In the genomic region with DNA sequence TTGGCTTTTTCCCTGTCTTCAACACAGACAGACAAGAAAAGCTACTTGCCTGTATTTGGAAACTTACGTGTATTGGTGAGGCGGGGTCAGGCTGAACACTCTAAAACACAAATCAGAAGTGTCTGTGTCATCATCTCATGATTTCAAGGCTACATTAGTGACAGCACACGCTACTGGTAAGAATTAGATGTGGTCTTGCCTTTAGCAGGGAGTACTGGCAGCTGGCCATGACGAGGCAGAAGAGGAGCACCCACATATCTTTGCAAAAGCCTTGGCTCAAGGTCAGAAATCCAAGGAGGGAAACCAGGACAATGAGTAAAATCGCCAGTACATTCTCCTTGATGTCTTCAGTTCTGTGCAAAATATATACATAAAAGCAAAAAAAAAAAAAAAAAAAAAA, we compare ENCODE assay signal across 26 cellular contexts.
"Had no signal": no experiment of that assay in that cellular context is flagged by ENCODE, and none has a peak within 500 bp of the region (broad histone marks: within the 10 kb centered on the region; RNA-seq: fewer than 3 reads in every experiment).

No MANE protein-coding gene starts in this region.

- H3K27ac Mint-ChIP-seq: naive thymus-derived CD8-positive, alpha-beta T cell; nephron progenitor cell; stimulated activated naive B cell treated with anti-CD40 and anti-IgM and Interleukin-4, amounts not matched to agents 10 μg/mL and 1 μg/mL and 100 μg/mL, for 72 hours; stimulated activated naive CD8-positive, alpha-beta T cell treated with anti-CD3 and anti-CD28 coated beads, Interleukin-15, Interleukin-2, amounts not matched to agents 100 ng/mL and 50 ng/mL, for 24 hours had no signal

- H3K27me3 ChIP-seq: dorsolateral prefrontal cortex, foreskin keratinocyte, gastroesophageal sphincter, heart left ventricle, left lung, ovary, sigmoid colon, suprapubic skin, thyroid gland, vagina had no signal

- H3K4me3 ChIP-seq: dorsolateral prefrontal cortex, gastroesophageal sphincter, heart left ventricle, left lung, ovary, psoas muscle, sigmoid colon, skin epidermis, suprapubic skin, thyroid gland, vagina had no signal

- H3K9me3 Mint-ChIP-seq: stimulated activated naive CD8-positive, alpha-beta T cell treated with anti-CD3 and anti-CD28 coated beads, Interleukin-15, Interleukin-2, amounts not matched to agents 100 ng/mL and 50 ng/mL, for 24 hours had no signal

- H3K27me3 Mint-ChIP-seq: naive thymus-derived CD8-positive, alpha-beta T cell; stimulated activated naive B cell treated with anti-CD40 and anti-IgM and Interleukin-4, amounts not matched to agents 10 μg/mL and 1 μg/mL and 100 μg/mL, for 72 hours; stimulated activated naive CD8-positive, alpha-beta T cell treated with anti-CD3 and anti-CD28 coated beads, Interleukin-15, Interleukin-2, amounts not matched to agents 100 ng/mL and 50 ng/mL, for 24 hours had no signal

- H3K4me1 Mint-ChIP-seq: nephron progenitor cell; stimulated activated naive B cell treated with anti-CD40 and anti-IgM and Interleukin-4, amounts not matched to agents 10 μg/mL and 1 μg/mL and 100 μg/mL, for 72 hours had no signal

- H3K4me3 Mint-ChIP-seq: naive thymus-derived CD8-positive, alpha-beta T cell; nephron progenitor cell; stimulated activated naive B cell treated with anti-CD40 and anti-IgM and Interleukin-4, amounts not matched to agents 10 μg/mL and 1 μg/mL and 100 μg/mL, for 72 hours; stimulated activated naive CD8-positive, alpha-beta T cell treated with anti-CD3 and anti-CD28 coated beads, Interleukin-15, Interleukin-2, amounts not matched to agents 100 ng/mL and 50 ng/mL, for 24 hours had no signal

- DNase-seq: effector CD4-positive, alpha-beta T cell; foreskin keratinocyte; heart left ventricle; hippocampal formation; left cardiac atrium; left lung; mesenchymal stem cell; midbrain; naive thymus-derived CD8-positive, alpha-beta T cell; nephron progenitor cell; nucleus accumbens; psoas muscle; right cardiac atrium; sigmoid colon; stimulated activated CD4-positive, alpha-beta T cell treated with anti-CD3 and anti-CD28 coated beads, Interleukin-15, amount 100 ng/mL, for 24 hours; stimulated activated CD4-positive, alpha-beta T cell treated with anti-CD3 and anti-CD28 coated beads, Interleukin-2, amount 100 ng/mL, for 48 hours; stimulated activated naive B cell treated with anti-CD40 and anti-IgM and Interleukin-4, amounts not matched to agents 10 μg/mL and 1 μg/mL and 100 μg/mL, for 72 hours; thyroid gland; trophoblast cell had no signal

- H3K36me3 ChIP-seq: heart left ventricle, left lung, ovary, sigmoid colon, thyroid gland had no signal
